Comparison of ENCODE assay signal across 29 cellular contexts in genomic region chrX:155213731-155214130, GRCh38.
"Had no signal": no experiment of that assay in that cellular context is flagged by ENCODE, and none has a peak within 500 bp of the region (broad histone marks: within the 10 kb centered on the region; RNA-seq: fewer than 3 reads in every experiment).

No MANE protein-coding gene starts in this region.

- H3K36me3 ChIP-seq: stomach, suprapubic skin, thoracic aorta, thyroid gland, tibial artery, tibial nerve, transverse colon, upper lobe of left lung, upper lobe of right lung, uterus, vagina had no signal

- H3K4me3 Mint-ChIP-seq: stimulated activated effector memory CD8-positive, alpha-beta T cell treated with anti-CD3 and anti-CD28 coated beads, Interleukin-12 subunit alpha, Interleukin-12 subunit beta, amount 100 ng/mL, for 72 hours; stimulated activated memory B cell treated with anti-CD40 and anti-IgM and Interleukin-4, amounts not matched to agents 10 μg/mL and 1 μg/mL and 100 μg/mL, for 72 hours; stimulated activated naive B cell treated with anti-CD40 and anti-IgM and Interleukin-4, amounts not matched to agents 10 μg/mL and 1 μg/mL and 100 μg/mL, for 72 hours; stimulated activated naive CD8-positive, alpha-beta T cell treated with anti-CD3 and anti-CD28 coated beads, Interleukin-15, amount 100 ng/mL, for 72 hours; stimulated activated naive CD8-positive, alpha-beta T cell treated with anti-CD3 and anti-CD28 coated beads, Interleukin-15, Interleukin-2, amounts not matched to agents 100 ng/mL and 50 ng/mL, for 24 hours; type B pancreatic cell had no signal

- DNase-seq: stimulated activated CD4-positive, alpha-beta T cell treated with anti-CD3 and anti-CD28 coated beads, Interleukin-2, amount 100 ng/mL, for 48 hours; stimulated activated CD4-positive, alpha-beta T cell treated with anti-CD3 and anti-CD28 coated beads, Interleukin-4, amount 100 ng/mL, for 1 hour; stimulated activated CD4-positive, alpha-beta T cell treated with anti-CD3 and anti-CD28 coated beads, Interleukin-4, amount 100 ng/mL, for 24 hours; stimulated activated CD4-positive, alpha-beta T cell treated with anti-CD3 and anti-CD28 coated beads, Interleukin-4, amount 100 ng/mL, for 4 hours; stimulated activated CD8-positive, alpha-beta memory T cell treated with anti-CD3 and anti-CD28 coated beads, Interleukin-4, amount 100 ng/mL, for 48 hours; stimulated activated naive CD4-positive, alpha-beta T cell; stimulated activated naive CD4-positive, alpha-beta T cell treated with Interleukin-2 at 50 U/mL for 16 hours; stimulated activated naive CD8-positive, alpha-beta T cell treated with anti-CD3 and anti-CD28 coated beads, Interleukin-15, amount 100 ng/mL, for 72 hours; stimulated activated naive CD8-positive, alpha-beta T cell treated with anti-CD3 and anti-CD28 coated beads, Interleukin-15, Interleukin-2, amounts not matched to agents 100 U/mL and 50 U/mL, for 24 hours; stomach; substantia nigra; testis; thyroid gland; tibial artery; transverse colon; trophoblast cell; upper lobe of left lung; upper lobe of right lung; uterus had no signal

- H3K27ac Mint-ChIP-seq: stimulated activated effector memory CD8-positive, alpha-beta T cell treated with anti-CD3 and anti-CD28 coated beads, Interleukin-12 subunit alpha, Interleukin-12 subunit beta, amount 100 ng/mL, for 72 hours; stimulated activated memory B cell treated with anti-CD40 and anti-IgM and Interleukin-4, amounts not matched to agents 10 μg/mL and 1 μg/mL and 100 μg/mL, for 72 hours; stimulated activated naive B cell treated with anti-CD40 and anti-IgM and Interleukin-4, amounts not matched to agents 10 μg/mL and 1 μg/mL and 100 μg/mL, for 72 hours; stimulated activated naive CD8-positive, alpha-beta T cell treated with anti-CD3 and anti-CD28 coated beads, Interleukin-15, amount 100 ng/mL, for 72 hours; stimulated activated naive CD8-positive, alpha-beta T cell treated with anti-CD3 and anti-CD28 coated beads, Interleukin-15, Interleukin-2, amounts not matched to agents 100 ng/mL and 50 ng/mL, for 24 hours; type B pancreatic cell had no signal

- H3K27ac ChIP-seq: stomach, suprapubic skin, testis, thoracic aorta, thyroid gland, tibial artery, tibial nerve, transverse colon, upper lobe of left lung, upper lobe of right lung, uterus, vagina had no signal

- H3K4me3 ChIP-seq: stomach, suprapubic skin, testis, thoracic aorta, thyroid gland, tibial artery, tibial nerve, transverse colon, upper lobe of left lung, upper lobe of right lung, uterus, vagina had no signal

- H3K9me3 ChIP-seq: stomach, suprapubic skin, testis, thoracic aorta, thyroid gland, tibial artery, tibial nerve, transverse colon, upper lobe of left lung, upper lobe of right lung, uterus, vagina had no signal

- ATAC-seq: stimulated activated effector memory CD8-positive, alpha-beta T cell treated with anti-CD3 and anti-CD28 coated beads, Interleukin-12 subunit alpha, Interleukin-12 subunit beta, amount 100 ng/mL, for 72 hours; stimulated activated memory B cell treated with anti-CD40 and anti-IgM and Interleukin-4, amounts not matched to agents 10 μg/mL and 1 μg/mL and 100 μg/mL, for 72 hours; stimulated activated naive CD8-positive, alpha-beta T cell treated with anti-CD3 and anti-CD28 coated beads, Interleukin-15, amount 100 ng/mL, for 72 hours; stimulated activated naive CD8-positive, alpha-beta T cell treated with anti-CD3 and anti-CD28 coated beads, Interleukin-15, Interleukin-2, amounts not matched to agents 100 U/mL and 50 U/mL, for 24 hours; upper lobe of right lung had no signal

- FAIRE-seq: urothelium cell line had no signal

- H3K36me3 Mint-ChIP-seq: stimulated activated memory B cell treated with anti-CD40 and anti-IgM and Interleukin-4, amounts not matched to agents 10 μg/mL and 1 μg/mL and 100 μg/mL, for 72 hours; stimulated activated naive B cell treated with anti-CD40 and anti-IgM and Interleukin-4, amounts not matched to agents 10 μg/mL and 1 μg/mL and 100 μg/mL, for 72 hours; type B pancreatic cell had no signal

- H3K4me1 ChIP-seq: upper lobe of right lung had no signal

- H3K27me3 Mint-ChIP-seq: stimulated activated naive B cell treated with anti-CD40 and anti-IgM and Interleukin-4, amounts not matched to agents 10 μg/mL and 1 μg/mL and 100 μg/mL, for 72 hours; stimulated activated naive CD8-positive, alpha-beta T cell treated with anti-CD3 and anti-CD28 coated beads, Interleukin-15, amount 100 ng/mL, for 72 hours; type B pancreatic cell had no signal

- H3K9me3 Mint-ChIP-seq: stimulated activated effector memory CD8-positive, alpha-beta T cell treated with anti-CD3 and anti-CD28 coated beads, Interleukin-12 subunit alpha, Interleukin-12 subunit beta, amount 100 ng/mL, for 72 hours; stimulated activated memory B cell treated with anti-CD40 and anti-IgM and Interleukin-4, amounts not matched to agents 10 μg/mL and 1 μg/mL and 100 μg/mL, for 72 hours; stimulated activated naive B cell treated with anti-CD40 and anti-IgM and Interleukin-4, amounts not matched to agents 10 μg/mL and 1 μg/mL and 100 μg/mL, for 72 hours; stimulated activated naive CD8-positive, alpha-beta T cell treated with anti-CD3 and anti-CD28 coated beads, Interleukin-15, amount 100 ng/mL, for 72 hours; stimulated activated naive CD8-positive, alpha-beta T cell treated with anti-CD3 and anti-CD28 coated beads, Interleukin-15, Interleukin-2, amounts not matched to agents 100 ng/mL and 50 ng/mL, for 24 hours; type B pancreatic cell had no signal

- H3K27me3 ChIP-seq: stomach, suprapubic skin, testis, thyroid gland, tibial artery, tibial nerve, transverse colon, upper lobe of left lung, upper lobe of right lung, uterus, vagina had no signal
